1 cellular context compared by ENCODE assay signal in genomic region chr2:42074661-42075060, GRCh38.
TF ChIP-seq lines count a peak whose summit lies in the region.

No MANE protein-coding gene starts in this region.

TF ChIP-seq in K562, 482 proteins besides CTCF, POLR2A, EP300 and RAD21:
- TF ChIP-seq ZNF282 (CRISPR knock-in tag; IDR thresholded peaks at IDR 0.05) (no peak), CGGBP1 (CRISPR knock-in tag; IDR thresholded peaks at IDR 0.05) (no peak), GMEB1 (CRISPR knock-in tag; IDR thresholded peaks at IDR 0.05) (no peak), ATF1 (CRISPR knock-in tag; IDR thresholded peaks at IDR 0.05) (no peak), ATF1 (tag; IDR thresholded peaks at IDR 0.05) (no peak), ZBTB9 (CRISPR knock-in tag; IDR thresholded peaks at IDR 0.05) (no peak), TSHZ1 (CRISPR knock-in tag; IDR thresholded peaks at IDR 0.05) (no peak), MCM2 (IDR thresholded peaks at IDR 0.05; ENCODE audit: low read depth) (no peak)
